In the genomic region with DNA sequence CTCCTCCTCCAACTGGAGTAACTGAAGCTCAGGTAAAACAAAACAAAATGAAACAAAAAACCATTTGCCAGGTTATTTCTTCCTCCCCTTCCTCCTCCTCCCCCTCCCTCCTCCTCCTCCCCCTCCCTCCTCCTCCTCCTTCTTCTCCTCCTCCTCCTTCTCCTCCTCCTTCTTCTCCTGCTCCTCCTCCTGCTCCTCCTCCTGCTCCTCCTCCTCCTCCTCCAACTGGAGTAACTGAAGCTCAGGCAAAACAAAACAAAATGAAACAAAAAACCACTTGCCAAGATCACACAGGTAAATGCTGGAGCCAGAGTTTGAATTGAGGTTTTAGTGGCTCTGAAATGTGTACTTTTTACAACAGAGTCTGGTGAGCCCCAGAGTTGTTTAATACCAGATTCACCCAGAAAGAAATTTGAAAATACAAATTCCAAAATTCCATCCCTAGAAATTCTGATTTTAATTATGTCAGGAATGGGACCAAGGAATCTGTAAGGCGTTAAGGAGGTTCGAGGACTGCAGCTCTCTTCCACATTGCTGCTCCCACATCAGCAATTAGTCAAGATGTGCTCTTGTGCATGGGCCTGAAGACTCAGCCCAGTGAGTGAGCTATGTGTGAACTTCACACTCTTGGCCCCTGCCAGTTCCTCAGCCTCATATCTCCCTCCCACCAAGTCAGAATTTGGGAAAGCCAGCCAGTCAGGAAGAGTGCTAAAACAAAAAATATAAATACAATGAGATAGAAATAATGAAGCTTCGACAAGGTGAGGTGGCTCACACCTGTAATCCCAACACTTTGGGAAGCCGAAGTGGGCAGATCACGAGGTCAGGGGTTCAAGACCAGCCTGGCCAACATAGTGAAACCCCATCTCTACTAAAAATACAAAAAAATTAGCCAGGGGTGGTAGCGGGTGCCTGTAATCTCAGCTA, we compare ENCODE assay signal across 12 cellular contexts. TPM values are rescaled to one million over a fixed set of nuclear protein-coding genes. Genes with fewer than 3 reads are reported as not detected.
A peak's percentile ranks its signal among the peaks of the same experiment; 100 is the strongest.
DNase-seq lines count a peak whose midpoint lies in the region; ATAC-seq and TF ChIP-seq lines count a peak whose summit lies in the region.
"Had no signal": no experiment of that assay in that cellular context is flagged by ENCODE, and none has a peak within 500 bp of the region (broad histone marks: within the 10 kb centered on the region; RNA-seq: fewer than 3 reads in every experiment).

No MANE protein-coding gene starts in this region.

- peaks cover 7% of the 10 kb centered on the region for H3K4me1 Mint-ChIP-seq in mesothelial cell of epicardium

- H4K20me1 ChIP-seq in Loucy (ENCODE audit: insufficient read depth, low read length, poor library complexity, severe bottlenecking): no peaks in the 10 kb centered on the region

- H3K79me2 ChIP-seq in Loucy (ENCODE audit: insufficient read depth, low read length): no peaks in the 10 kb centered on the region

- TF ChIP-seq CTCF in Loucy (conservative IDR thresholded peaks at IDR 0.05; ENCODE audit: low read length): no peak
- TF ChIP-seq CTCF in colonic mucosa (IDR thresholded peaks at IDR 0.05): no peak
- TF ChIP-seq CTCF in mesothelial cell of epicardium (IDR thresholded peaks at IDR 0.05; ENCODE audit: unreplicated experiment): no peak
- no peak for TF ChIP-seq CTCF in prostate gland (IDR thresholded peaks at IDR 0.05)

- no peaks in the 10 kb centered on the region for H3K27me3 Mint-ChIP-seq in mesothelial cell of epicardium (ENCODE audit: low read depth)
- H3K27me3 Mint-ChIP-seq: activated naive CD4-positive, alpha-beta T cell treated with anti-CD3 and anti-CD28 coated beads, Interleukin-2, amount 50 U/mL, for 24 hours had no signal

- WGBS in prostate gland: 79% methylated on average over 6 of the region's 6 CpGs

- TF ChIP-seq POLR2A in prostate gland (IDR thresholded peaks at IDR 0.05): no peak

- H3K4me1 ChIP-seq in Loucy (ENCODE audit: insufficient read depth, low read length, poor library complexity, severe bottlenecking) (no peaks in the 10 kb centered on the region), colonic mucosa (no peaks in the 10 kb centered on the region), prostate gland (replicated peaks) (no peaks in the 10 kb centered on the region)

- H3K27ac ChIP-seq in colonic mucosa (no peak overlapping the region), prostate gland (no peak overlapping the region)

- H3K9me3 Mint-ChIP-seq in mesothelial cell of epicardium: no peaks in the 10 kb centered on the region
- H3K9me3 Mint-ChIP-seq: activated naive CD4-positive, alpha-beta T cell treated with anti-CD3 and anti-CD28 coated beads, Interleukin-2, amount 50 U/mL, for 24 hours; CD8-positive, alpha-beta T cell had no signal

- H3K4me3 ChIP-seq in Loucy (ENCODE audit: low read length, poor library complexity, severe bottlenecking) (peak overlapping the region; percentile 34), colonic mucosa (no peak overlapping the region), prostate gland (no peak overlapping the region)

- H3K27ac Mint-ChIP-seq in mesothelial cell of epicardium: peak overlapping the region; percentile 31
- H3K27ac Mint-ChIP-seq: activated naive CD4-positive, alpha-beta T cell treated with anti-CD3 and anti-CD28 coated beads, Interleukin-2, amount 50 U/mL, for 24 hours; CD8-positive, alpha-beta T cell had no signal

- H3F3A ChIP-seq in Loucy (ENCODE audit: low read depth): no peaks in the 10 kb centered on the region

- H3K36me3 Mint-ChIP-seq in mesothelial cell of epicardium: no peaks in the 10 kb centered on the region
- H3K36me3 Mint-ChIP-seq: activated naive CD4-positive, alpha-beta T cell treated with anti-CD3 and anti-CD28 coated beads, Interleukin-2, amount 50 U/mL, for 24 hours; CD8-positive, alpha-beta T cell had no signal

- no peak overlapping the region for H3K4me3 Mint-ChIP-seq in mesothelial cell of epicardium
- H3K4me3 Mint-ChIP-seq: activated naive CD4-positive, alpha-beta T cell treated with anti-CD3 and anti-CD28 coated beads, Interleukin-2, amount 50 U/mL, for 24 hours; CD8-positive, alpha-beta T cell; IgD-negative memory B cell had no signal

- no peaks in the 10 kb centered on the region for H3K9me2 ChIP-seq in Loucy (replicated peaks; ENCODE audit: low read depth, low read length)

- peak overlapping the region; percentile 38 for H3K4me2 ChIP-seq in Loucy (ENCODE audit: low read depth, low read length, poor library complexity, severe bottlenecking)

- no peaks in the 10 kb centered on the region for H3K36me3 ChIP-seq in Loucy (ENCODE audit: insufficient read depth, low read length)
- no peaks in the 10 kb centered on the region for H3K36me3 ChIP-seq in colonic mucosa
- H3K36me3 ChIP-seq in prostate gland: no peaks in the 10 kb centered on the region

- H3K9ac ChIP-seq in Loucy (ENCODE audit: low read depth, low read length, poor library complexity, severe bottlenecking) (no peak overlapping the region), colonic mucosa (ENCODE audit: low read depth in 2 of 2, low read length in 2 of 2) (no peak overlapping the region)

- H3K27me3 ChIP-seq in Loucy (ENCODE audit: insufficient read depth, low read length, poor library complexity, severe bottlenecking) (no peaks in the 10 kb centered on the region), colonic mucosa (no peaks in the 10 kb centered on the region), prostate gland (replicated peaks; ENCODE audit: insufficient read depth) (no peaks in the 10 kb centered on the region)

- intact Hi-C loops in colonic mucosa (cut with DNase I): no loop called here
- intact Hi-C loops in prostate gland (cut with DNase I): no loop called here

- peak; percentile 54 for DNase-seq in EH (ENCODE audit: low read depth)
- DNase-seq in colonic mucosa: peak; percentile 25
- DNase-seq in mesothelial cell of epicardium (ENCODE audit: low spot score in 2 of 2, unreplicated experiment in 2 of 2): no peak
- DNase-seq in prostate gland (ENCODE audit: low spot score): no peak
- no peak for DNase-seq in NCI-H2029 (lab: John Stamatoyannopoulos, UW)
- DNase-seq: CD8-positive, alpha-beta T cell; stimulated activated naive CD4-positive, alpha-beta T cell treated with Interleukin-2 at 50 U/mL for 16 hours had no signal

- no peaks in the 10 kb centered on the region for H3K9me3 ChIP-seq in Loucy (ENCODE audit: insufficient read depth, low read depth, low read length)
- H3K9me3 ChIP-seq in colonic mucosa: no peaks in the 10 kb centered on the region
- H3K9me3 ChIP-seq in prostate gland: no peaks in the 10 kb centered on the region

- H2AFZ ChIP-seq in Loucy (ENCODE audit: low read length): peak overlapping the region; percentile 73

- no peak for ATAC-seq in GM18858 (IDR thresholded peaks at IDR 0.05; ENCODE audit: unreplicated experiment)
- ATAC-seq in GM21447 (IDR thresholded peaks at IDR 0.05; ENCODE audit: unreplicated experiment): no peak
- ATAC-seq: CD8-positive, alpha-beta T cell had no signal

RNA-seq across cellular contexts. Expression of gene ZNF770, which starts 31.6 kb away (rescaled TPM):
- total RNA-seq in colonic mucosa: 10 to 100 TPM; 29.1 to 31.9 TPM
- 76.3 to 77.8 TPM (median 76.8 TPM) in 3 replicates for total RNA-seq in mesothelial cell of epicardium
- total RNA-seq in prostate gland: 10 to 100 TPM; 29.6 to 32.0 TPM

RNA-seq across cellular contexts. Expression of gene AQR, which starts 50.1 kb away (rescaled TPM):
- 10 to 100 TPM; 26.5 to 27.0 TPM for total RNA-seq in colonic mucosa
- total RNA-seq in mesothelial cell of epicardium: 38.5 to 46.2 TPM (median 41.7 TPM) in 3 replicates
- total RNA-seq in prostate gland: 10 to 100 TPM; 32.9 to 34.0 TPM

Comparison
In these comparisons a context has a peak if more than half of its experiments do, and no peak if none do; other contexts are left out.
1. DNase-seq: peak in EH (single experiment) and colonic mucosa (single experiment); none in mesothelial cell of epicardium (0 of 2), prostate gland (single experiment) and NCI-H2029 (single experiment).